Comparison of ENCODE assay signal across 8 cellular contexts in the genomic region with DNA sequence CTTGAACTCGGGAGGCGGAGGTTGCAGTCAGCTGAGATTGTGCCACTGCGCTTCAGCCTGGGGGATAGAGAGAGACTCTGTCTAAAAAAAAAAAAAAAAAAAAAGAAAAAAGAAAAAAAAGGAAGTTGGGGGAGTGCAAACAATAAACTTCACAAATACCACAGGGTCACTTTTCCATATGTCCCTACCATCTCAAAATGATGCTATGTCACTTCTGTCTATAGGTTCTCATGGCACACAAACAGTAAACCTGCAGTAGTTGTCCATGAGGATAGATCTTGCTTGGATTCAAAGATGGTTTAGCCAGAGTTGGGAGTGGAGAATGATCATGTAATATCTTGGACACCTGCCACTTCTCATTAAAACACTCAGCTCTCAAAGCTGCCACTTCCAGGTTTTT. TPM values are rescaled to one million over a fixed set of nuclear protein-coding genes. Genes with fewer than 3 reads are reported as not detected.
DNase-seq lines count a peak whose midpoint lies in the region; ATAC-seq and TF ChIP-seq lines count a peak whose summit lies in the region.

No MANE protein-coding gene starts in this region.

- ATAC-seq in GM23338, result no peak

- H3K9me3 ChIP-seq in Peyer's patch, result no peaks in the 10 kb centered on the region
- no peaks in the 10 kb centered on the region for H3K9me3 ChIP-seq in esophagus squamous epithelium

- TF ChIP-seq CTCF in GM23338 (conservative IDR thresholded peaks at IDR 0.05; ENCODE audit: low read depth in 2 of 2), result no peak
- no peak for TF ChIP-seq CTCF in Peyer's patch (IDR thresholded peaks at IDR 0.05)
- no peak for TF ChIP-seq CTCF in esophagus squamous epithelium (IDR thresholded peaks at IDR 0.05)
- TF ChIP-seq CTCF in lower leg skin (IDR thresholded peaks at IDR 0.05), result no peak

- H3K4me3 ChIP-seq in GM23338, result peak overlapping the region; percentile 94; the same call in 1 of the 2 replicates
- peak overlapping the region; percentile 61 to 86 (median 76) for H3K4me3 ChIP-seq in Peyer's patch
- peak overlapping the region in 3 of 4 donors; percentile 72 to 79 (median 77) for H3K4me3 ChIP-seq in esophagus squamous epithelium
- peak overlapping the region; percentile 83 for H3K4me3 ChIP-seq in skeletal muscle cell (ENCODE audit: low read depth, low read length)
- no peak overlapping the region for H3K4me3 ChIP-seq in lower leg skin (ENCODE audit: low read depth, poor library complexity, severe bottlenecking)

- peaks cover 7% of the 10 kb centered on the region; the same call in 1 of the 2 replicates for H3F3A ChIP-seq in GM23338 (replicated peaks; ENCODE audit: low read depth)

- H3K79me2 ChIP-seq in GM23338 (replicated peaks; ENCODE audit: insufficient read depth), result peaks cover 17% of the 10 kb centered on the region

- H3K9me2 ChIP-seq in GM23338 (ENCODE audit: insufficient read depth), result no peaks in the 10 kb centered on the region

- no peak overlapping the region for H2AFZ ChIP-seq in GM23338

- H3K36me3 Mint-ChIP-seq in GM23338 (ENCODE audit: low read depth), result peaks cover 11% of the 10 kb centered on the region

- 75 to 81% methylated on average over 3 of the region's 3 CpGs for WGBS in esophagus squamous epithelium, 2 donors
- WGBS in lower leg skin, 2 donors, result 86 to 94% methylated on average over 3 of the region's 3 CpGs

- 0 out of 2 replicates have a peak, but pooled peaks cover 6% of the 10 kb centered on the region for H4K20me1 ChIP-seq in GM23338 (replicated peaks; ENCODE audit: insufficient read depth)

- H3K9me3 Mint-ChIP-seq in GM23338, result no peaks in the 10 kb centered on the region

- H3K27me3 ChIP-seq in GM23338 (ENCODE audit: insufficient read depth) (no peaks in the 10 kb centered on the region), Peyer's patch (no peaks in the 10 kb centered on the region), esophagus squamous epithelium (no peaks in the 10 kb centered on the region)

- peak overlapping the region; percentile 99; the same call in 2 of the 3 replicates for H3K4me3 Mint-ChIP-seq in GM23338

- peaks cover 6% of the 10 kb centered on the region; the same call in 2 of the 3 replicates for H3K4me1 Mint-ChIP-seq in GM23338

- no peak for TF ChIP-seq POLR2A in Peyer's patch (IDR thresholded peaks at IDR 0.05)
- no peak for TF ChIP-seq POLR2A in esophagus squamous epithelium (IDR thresholded peaks at IDR 0.05)
- no peak for TF ChIP-seq POLR2A in lower leg skin (IDR thresholded peaks at IDR 0.05)

- H3K36me3 ChIP-seq in GM23338 (ENCODE audit: insufficient read depth) (peaks cover 10% of the 10 kb centered on the region; the same call in 1 of the 2 replicates), Peyer's patch (peaks cover 0 to 16% (median 0%) of the 10 kb centered on the region in 3 donors), esophagus squamous epithelium (peaks cover 3 to 28% (median 4%) of the 10 kb centered on the region in 3 donors)

- H3K27ac ChIP-seq in GM23338 (ENCODE audit: low read depth), result no peak overlapping the region
- H3K27ac ChIP-seq in Peyer's patch, result peak overlapping the region in 3 of 4 donors; percentile 78 to 85 (median 85)
- H3K27ac ChIP-seq in esophagus squamous epithelium, result peak overlapping the region; percentile 81 to 96 (median 88)

- H3K4me1 ChIP-seq in GM23338 (ENCODE audit: insufficient read depth), result no peaks in the 10 kb centered on the region
- H3K4me1 ChIP-seq in Peyer's patch, result peaks cover 0 to 32% (median 11%) of the 10 kb centered on the region in 4 donors
- peaks cover 3 to 49% (median 29%) of the 10 kb centered on the region in 3 donors for H3K4me1 ChIP-seq in esophagus squamous epithelium

- no peak overlapping the region for H3K27ac Mint-ChIP-seq in GM23338

- 0 out of 2 replicates have a peak overlapping the region, but pooled peaks have one; percentile 88 for H3K4me2 ChIP-seq in GM23338

- DNase-seq in GM23338 (ENCODE audit: low spot score) (no peak), Peyer's patch (no peak), esophagus squamous epithelium (lab: John Stamatoyannopoulos, UW) (no peak), skeletal muscle cell (ENCODE audit: low read depth) (no peak), lower leg skin (ENCODE audit: low spot score in 2 of 2) (no peak), NCI-H1417 (lab: John Stamatoyannopoulos, UW) (no peak), DMS79 treated with DMSO at 0.1 percent for 48 hours (lab: John Stamatoyannopoulos, UW) (no peak), NCI-H510A (lab: John Stamatoyannopoulos, UW) (no peak)

- peaks cover 5% of the 10 kb centered on the region for H3K27me3 Mint-ChIP-seq in GM23338 (ENCODE audit: insufficient read depth, low read depth, poor library complexity)

- intact Hi-C loops in esophagus squamous epithelium (cut with DNase I) (no loop called here), lower leg skin (cut with DNase I; ENCODE audit: low total_unique reads) (no loop called here)

TF ChIP-seq in GM23338, 12 proteins besides CTCF, POLR2A, EP300 and RAD21 (continues in another document):
- TF ChIP-seq ZNF114 (CRISPR knock-in tag; IDR thresholded peaks at IDR 0.05), result no peak
- TF ChIP-seq EZH2phosphoT487 (IDR thresholded peaks at IDR 0.05; ENCODE audit: unreplicated experiment), result no peak
- no peak for TF ChIP-seq JUNB (IDR thresholded peaks at IDR 0.05; ENCODE audit: unreplicated experiment)
- TF ChIP-seq, protein P1, sequence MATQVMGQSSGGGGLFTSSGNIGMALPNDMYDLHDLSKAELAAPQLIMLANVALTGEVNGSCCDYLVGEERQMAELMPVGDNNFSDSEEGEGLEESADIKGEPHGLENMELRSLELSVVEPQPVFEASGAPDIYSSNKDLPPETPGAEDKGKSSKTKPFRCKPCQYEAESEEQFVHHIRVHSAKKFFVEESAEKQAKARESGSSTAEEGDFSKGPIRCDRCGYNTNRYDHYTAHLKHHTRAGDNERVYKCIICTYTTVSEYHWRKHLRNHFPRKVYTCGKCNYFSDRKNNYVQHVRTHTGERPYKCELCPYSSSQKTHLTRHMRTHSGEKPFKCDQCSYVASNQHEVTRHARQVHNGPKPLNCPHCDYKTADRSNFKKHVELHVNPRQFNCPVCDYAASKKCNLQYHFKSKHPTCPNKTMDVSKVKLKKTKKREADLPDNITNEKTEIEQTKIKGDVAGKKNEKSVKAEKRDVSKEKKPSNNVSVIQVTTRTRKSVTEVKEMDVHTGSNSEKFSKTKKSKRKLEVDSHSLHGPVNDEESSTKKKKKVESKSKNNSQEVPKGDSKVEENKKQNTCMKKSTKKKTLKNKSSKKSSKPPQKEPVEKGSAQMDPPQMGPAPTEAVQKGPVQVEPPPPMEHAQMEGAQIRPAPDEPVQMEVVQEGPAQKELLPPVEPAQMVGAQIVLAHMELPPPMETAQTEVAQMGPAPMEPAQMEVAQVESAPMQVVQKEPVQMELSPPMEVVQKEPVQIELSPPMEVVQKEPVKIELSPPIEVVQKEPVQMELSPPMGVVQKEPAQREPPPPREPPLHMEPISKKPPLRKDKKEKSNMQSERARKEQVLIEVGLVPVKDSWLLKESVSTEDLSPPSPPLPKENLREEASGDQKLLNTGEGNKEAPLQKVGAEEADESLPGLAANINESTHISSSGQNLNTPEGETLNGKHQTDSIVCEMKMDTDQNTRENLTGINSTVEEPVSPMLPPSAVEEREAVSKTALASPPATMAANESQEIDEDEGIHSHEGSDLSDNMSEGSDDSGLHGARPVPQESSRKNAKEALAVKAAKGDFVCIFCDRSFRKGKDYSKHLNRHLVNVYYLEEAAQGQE (IDR thresholded peaks at IDR 0.05; ENCODE audit: unreplicated experiment), result no peak
- no peak for TF ChIP-seq POLR2AphosphoS5 (IDR thresholded peaks at IDR 0.05; ENCODE audit: low read depth)

RNA-seq across cellular contexts. Expression of a gene that starts 1.1 kb away (rescaled TPM):
- 13.4 and 14.6 TPM in 2 replicates for total RNA-seq in GM23338 (2014; rRNA removed; shearing (Covaris generic))
- polyA plus RNA-seq in GM23338 (2016; fragmentation: Nextera tagmentation; extraction: Ambion mirVana), result 11.5 and 15.5 TPM in 2 replicates
- 10 to 100 TPM; 26.3 to 72.6 (median 37.2) TPM for total RNA-seq in Peyer's patch
- 10 to 100 TPM; 15.2 to 28.4 (median 18.2) TPM for total RNA-seq in esophagus squamous epithelium
- 10 to 100 TPM; 30.2 to 44.1 (median 41.3) TPM for total RNA-seq in lower leg skin

RNA-seq across cellular contexts. Expression of a gene that starts 9.5 kb away (rescaled TPM):
- 221 and 229 TPM in 2 replicates for total RNA-seq in GM23338 (2014; rRNA removed; shearing (Covaris generic))
- polyA plus RNA-seq in GM23338 (2016; fragmentation: Nextera tagmentation; extraction: Ambion mirVana), result 48.2 and 51.6 TPM in 2 replicates
- total RNA-seq in Peyer's patch (10 to 100 TPM; 65.2 to 97.7 (median 66.9) TPM), esophagus squamous epithelium (10 to 100 TPM; 44.1 to 93.8 (median 65.4) TPM), lower leg skin (10 to 100 TPM; 21.8 to 47.0 (median 33.0) TPM)

RNA-seq across cellular contexts. Expression of a gene that starts 18.2 kb away (rescaled TPM):
- total RNA-seq in GM23338 (2014; rRNA removed; shearing (Covaris generic)), result 91.7 and 107 TPM in 2 replicates
- polyA plus RNA-seq in GM23338 (2016; fragmentation: Nextera tagmentation; extraction: Ambion mirVana), result 101 and 105 TPM in 2 replicates
- 10 to 100 TPM; 10.7 to 21.7 (median 15.0) TPM for total RNA-seq in Peyer's patch
- 10 to 100 TPM in 3 of 4 donors, 1 to 10 TPM in 1; 9.9 to 22.1 (median 14.2) TPM for total RNA-seq in esophagus squamous epithelium
- 10 to 100 TPM in 3 of 4 donors, 1 to 10 TPM in 1; 8.8 to 11.9 (median 11.1) TPM for total RNA-seq in lower leg skin

RNA-seq across cellular contexts. Expression of a gene that starts 35.2 kb away (rescaled TPM):
- total RNA-seq in GM23338 (2014; rRNA removed; shearing (Covaris generic)), result 36.4 and 37.2 TPM in 2 replicates
- 48.3 and 52.6 TPM in 2 replicates for polyA plus RNA-seq in GM23338 (2016; fragmentation: Nextera tagmentation; extraction: Ambion mirVana)
- total RNA-seq in Peyer's patch (10 to 100 TPM; 10.7 to 38.6 (median 33.1) TPM), esophagus squamous epithelium (10 to 100 TPM; 18.5 to 29.9 (median 26.7) TPM), lower leg skin (10 to 100 TPM; 18.9 to 46.9 (median 27.5) TPM)

RNA-seq across cellular contexts. Expression of a gene that starts 35.8 kb away (rescaled TPM):
- total RNA-seq in GM23338 (2014; rRNA removed; shearing (Covaris generic)), result 50.2 and 56.4 TPM in 2 replicates
- polyA plus RNA-seq in GM23338 (2016; fragmentation: Nextera tagmentation; extraction: Ambion mirVana), result 20.0 and 23.4 TPM in 2 replicates
- total RNA-seq in Peyer's patch (100 to 1,000 TPM in 3 of 4 donors, 10 to 100 TPM in 1; 18.2 to 253 (median 209) TPM), esophagus squamous epithelium (10 to 100 TPM in 3 of 4 donors, 1 to 10 TPM in 1; 6.9 to 13.9 (median 11.5) TPM), lower leg skin (10 to 100 TPM; 14.0 to 25.4 (median 19.5) TPM)
